In the genomic region with DNA sequence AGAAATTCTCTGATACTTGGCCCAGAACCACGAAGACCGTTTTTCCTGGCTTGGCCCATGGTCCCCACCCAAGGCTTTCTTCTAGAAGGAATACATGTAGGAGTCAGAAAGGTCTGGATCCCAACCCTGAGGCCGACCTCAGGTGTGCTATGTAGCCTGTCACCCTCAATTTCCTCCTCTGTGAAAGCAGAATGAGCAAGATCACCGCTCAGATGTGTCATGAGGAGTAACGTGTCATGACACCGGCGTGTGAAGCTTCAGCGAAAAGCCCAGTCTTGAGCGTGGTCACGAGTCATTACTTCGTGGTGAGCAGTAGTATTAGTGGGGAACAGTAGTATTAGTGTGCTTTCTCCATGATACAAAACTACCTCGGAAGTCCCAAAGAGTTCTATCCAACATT, we compare ENCODE assay signal across 7 cellular contexts.
A peak's percentile ranks its signal among the peaks of the same experiment; 100 is the strongest.
DNase-seq lines count a peak whose midpoint lies in the region; ATAC-seq and TF ChIP-seq lines count a peak whose summit lies in the region.

No MANE protein-coding gene starts in this region.

- 82% methylated on average over 12 of the region's 12 CpGs for WGBS in suprapubic skin

- no peaks in the 10 kb centered on the region for H3K4me1 ChIP-seq in suprapubic skin

- no peak overlapping the region for H3K4me3 ChIP-seq in suprapubic skin

- no peaks in the 10 kb centered on the region for H3K27me3 ChIP-seq in suprapubic skin

- no peaks in the 10 kb centered on the region for H3K9me3 ChIP-seq in suprapubic skin

- H3K27me3 Mint-ChIP-seq in activated T-helper 17 cell treated with anti-CD3 and anti-CD28 coated beads, Interleukin-2, amount 50 U/mL, for 72 hours, result no peaks in the 10 kb centered on the region

- H3K36me3 ChIP-seq in suprapubic skin, result no peaks in the 10 kb centered on the region

- no peak overlapping the region for H3K27ac Mint-ChIP-seq in activated T-helper 17 cell treated with anti-CD3 and anti-CD28 coated beads, Interleukin-2, amount 50 U/mL, for 72 hours

- ATAC-seq in GM18861 (IDR thresholded peaks at IDR 0.05; ENCODE audit: unreplicated experiment) (peak; percentile 17), HG02623 (IDR thresholded peaks at IDR 0.05; ENCODE audit: unreplicated experiment) (peak; percentile 38)
- ATAC-seq in activated T-helper 17 cell treated with anti-CD3 and anti-CD28 coated beads, Interleukin-2, amount 50 U/mL, for 72 hours (replicated peaks), result peak; percentile 84

- TF ChIP-seq POLR2A in suprapubic skin (IDR thresholded peaks at IDR 0.05), result no peak

- H3K4me1 Mint-ChIP-seq in activated T-helper 17 cell treated with anti-CD3 and anti-CD28 coated beads, Interleukin-2, amount 50 U/mL, for 72 hours, result no peaks in the 10 kb centered on the region

- no peak overlapping the region for H3K4me3 Mint-ChIP-seq in activated T-helper 17 cell treated with anti-CD3 and anti-CD28 coated beads, Interleukin-2, amount 50 U/mL, for 72 hours

- no peak for TF ChIP-seq CTCF in suprapubic skin (IDR thresholded peaks at IDR 0.05)

- TF ChIP-seq EP300 in suprapubic skin (IDR thresholded peaks at IDR 0.05), result no peak

- H3K9me3 Mint-ChIP-seq in activated T-helper 17 cell treated with anti-CD3 and anti-CD28 coated beads, Interleukin-2, amount 50 U/mL, for 72 hours, result no peaks in the 10 kb centered on the region

- no peaks in the 10 kb centered on the region for H3K36me3 Mint-ChIP-seq in activated T-helper 17 cell treated with anti-CD3 and anti-CD28 coated beads, Interleukin-2, amount 50 U/mL, for 72 hours (ENCODE audit: low read depth)

- peak; percentile 46 for DNase-seq in stimulated activated CD4-positive, alpha-beta T cell treated with anti-CD3 and anti-CD28 coated beads, Interleukin-4, amount 100 ng/mL, for 1 hour
- DNase-seq in medulla oblongata (ENCODE audit: extremely low spot score) (no peak), NCI-H1105 (lab: John Stamatoyannopoulos, UW) (no peak), suprapubic skin (ENCODE audit: low spot score in 2 of 2) (no peak)

- H3K27ac ChIP-seq in suprapubic skin, result no peak overlapping the region

Comparison
In these comparisons a context has a peak if more than half of its experiments do, and no peak if none do; other contexts are left out.
1. ATAC-seq: peak in every context shown above with its lines; median percentile 84 in activated T-helper 17 cell treated with anti-CD3 and anti-CD28 coated beads, Interleukin-2, amount 50 U/mL, for 72 hours; 38 in HG02623; 17 in GM18861.